8 cellular contexts compared by ENCODE assay signal in genomic region chr7:30800785-30801252, GRCh38. TPM values are rescaled to one million over a fixed set of nuclear protein-coding genes. Genes with fewer than 3 reads are reported as not detected.
DNase-seq lines count a peak whose midpoint lies in the region; ATAC-seq and TF ChIP-seq lines count a peak whose summit lies in the region.

No MANE protein-coding gene starts in this region.

- DNase-seq in AG04449 (ENCODE audit: low read depth, low spot score) = no peak
- DNase-seq in GM10266 (ENCODE audit: extremely low spot score) = peak; percentile 74
- DNase-seq in NCI-H2227 (lab: John Stamatoyannopoulos, UW; ENCODE audit: unreplicated experiment) = peak; percentile 64
- peak; percentile 28 for DNase-seq in activated CD4-positive, alpha-beta T cell treated with anti-CD3 and anti-CD28 coated beads for 48 hours
- DNase-seq in fibroblast of villous mesenchyme (ENCODE audit: low read depth) = peak; percentile 83
- peak in 49 of 56 donors; percentile 5 to 81 (median 47) for DNase-seq in nucleus accumbens (lab: John Stamatoyannopoulos, UW)
- no peak for DNase-seq in activated T-helper 2 cell treated with anti-CD3 and anti-CD28 coated beads, Interferon-gamma antibody, Interleukin-2, Interleukin-4, amounts not matched to agents 10 μg/mL and 5 μg/mL and 100 μg/mL, durations not matched to agents 14 hours and 24 hours and 36 hours (ENCODE audit: low spot score)

- peaks cover 15% of the 10 kb centered on the region for H3K4me1 Mint-ChIP-seq in activated T-helper 2 cell treated with anti-CD3 and anti-CD28 coated beads, Interferon-gamma antibody, Interleukin-2, Interleukin-4, amounts not matched to agents 10 μg/mL and 5 μg/mL and 100 μg/mL, durations not matched to agents 14 hours and 24 hours and 36 hours (ENCODE audit: low read depth)

- intact Hi-C loops in activated T-helper 2 cell treated with anti-CD3 and anti-CD28 coated beads, Interferon-gamma antibody, Interleukin-2, Interleukin-4, amounts not matched to agents 10 μg/mL and 5 μg/mL and 100 μg/mL, durations not matched to agents 14 hours and 24 hours and 36 hours (cut with micrococcal nuclease) = loop anchor here (2.0 kb wide), 2 partner anchors 174 to 322 kb away; no protein-coding TSS in a partner anchor

- CTCF ChIA-PET in AG04449 (lab: Yijun Ruan, JAX) = interaction anchor here (0.9 to 6.8 kb wide), 15 partner anchors 9 to 416 kb away, joined by 3 to 102 read pairs (median 7); no protein-coding TSS in a partner anchor

- H3K4me3 Mint-ChIP-seq in activated T-helper 2 cell treated with anti-CD3 and anti-CD28 coated beads, Interferon-gamma antibody, Interleukin-2, Interleukin-4, amounts not matched to agents 10 μg/mL and 5 μg/mL and 100 μg/mL, durations not matched to agents 14 hours and 24 hours and 36 hours (ENCODE audit: low read depth) = no peak overlapping the region

- no peak overlapping the region for H3K4me3 ChIP-seq in AG04449 (ENCODE audit: low read depth, low read length)
- H3K4me3 ChIP-seq in fibroblast of villous mesenchyme (ENCODE audit: low read depth, low read length) = no peak overlapping the region

- H3K27ac Mint-ChIP-seq in activated T-helper 2 cell treated with anti-CD3 and anti-CD28 coated beads, Interferon-gamma antibody, Interleukin-2, Interleukin-4, amounts not matched to agents 10 μg/mL and 5 μg/mL and 100 μg/mL, durations not matched to agents 14 hours and 24 hours and 36 hours = no peak overlapping the region

- H3K27me3 Mint-ChIP-seq in activated T-helper 2 cell treated with anti-CD3 and anti-CD28 coated beads, Interferon-gamma antibody, Interleukin-2, Interleukin-4, amounts not matched to agents 10 μg/mL and 5 μg/mL and 100 μg/mL, durations not matched to agents 14 hours and 24 hours and 36 hours (ENCODE audit: low read depth) = no peaks in the 10 kb centered on the region

- H3K36me3 Mint-ChIP-seq in activated T-helper 2 cell treated with anti-CD3 and anti-CD28 coated beads, Interferon-gamma antibody, Interleukin-2, Interleukin-4, amounts not matched to agents 10 μg/mL and 5 μg/mL and 100 μg/mL, durations not matched to agents 14 hours and 24 hours and 36 hours (ENCODE audit: low read depth) = no peaks in the 10 kb centered on the region

- TF ChIP-seq CTCF in AG04449 (IDR thresholded peaks at IDR 0.05; ENCODE audit: insufficient read depth, low read length, missing control alignments) (peak; percentile 65), GM10266 (IDR thresholded peaks at IDR 0.05; ENCODE audit: control insufficient read depth, insufficient read depth, low read depth, missing control alignments) (peak; percentile 67), fibroblast of villous mesenchyme (IDR thresholded peaks at IDR 0.05; ENCODE audit: insufficient read depth, low read depth, low read length) (peak; percentile 72)

- no peaks in the 10 kb centered on the region for H3K9me3 Mint-ChIP-seq in activated T-helper 2 cell treated with anti-CD3 and anti-CD28 coated beads, Interferon-gamma antibody, Interleukin-2, Interleukin-4, amounts not matched to agents 10 μg/mL and 5 μg/mL and 100 μg/mL, durations not matched to agents 14 hours and 24 hours and 36 hours

- peak; percentile 28 for ATAC-seq in HG02973 (IDR thresholded peaks at IDR 0.05; ENCODE audit: unreplicated experiment)

- POLR2A ChIA-PET in AG04449 (lab: Yijun Ruan, JAX) = no interaction called here

RNA-seq across cellular contexts. Expression of gene MINDY4, which starts 29.6 kb away (rescaled TPM):
- total RNA-seq in fibroblast of villous mesenchyme = 11.0 and 17.3 TPM in 2 replicates
- 1.3 and 1.4 TPM in 2 replicates for total RNA-seq in activated T-helper 2 cell treated with anti-CD3 and anti-CD28 coated beads, Interferon-gamma antibody, Interleukin-2, Interleukin-4, amounts not matched to agents 10 μg/mL and 5 μg/mL and 100 μg/mL, durations not matched to agents 14 hours and 24 hours and 36 hours

RNA-seq across cellular contexts. Expression of gene INMT, which starts 48.9 kb away (rescaled TPM):
- 15.8 and 48.4 TPM in 2 replicates for total RNA-seq in fibroblast of villous mesenchyme
- not detected in 2 replicates for total RNA-seq in activated T-helper 2 cell treated with anti-CD3 and anti-CD28 coated beads, Interferon-gamma antibody, Interleukin-2, Interleukin-4, amounts not matched to agents 10 μg/mL and 5 μg/mL and 100 μg/mL, durations not matched to agents 14 hours and 24 hours and 36 hours

Comparison
In these comparisons a context has a peak if more than half of its experiments do, and no peak if none do; other contexts are left out.
1. DNase-seq: peak in GM10266 (single experiment), NCI-H2227 (single experiment), activated CD4-positive, alpha-beta T cell treated with anti-CD3 and anti-CD28 coated beads for 48 hours (single experiment), fibroblast of villous mesenchyme (single experiment) and nucleus accumbens (49 of 56); none in AG04449 (single experiment) and activated T-helper 2 cell treated with anti-CD3 and anti-CD28 coated beads, Interferon-gamma antibody, Interleukin-2, Interleukin-4, amounts not matched to agents 10 μg/mL and 5 μg/mL and 100 μg/mL, durations not matched to agents 14 hours and 24 hours and 36 hours (single experiment).
2. RNA of gene INMT, which starts 48.9 kb away (total RNA-seq): 15.8 to 48.4 TPM in fibroblast of villous mesenchyme; not detected in activated T-helper 2 cell treated with anti-CD3 and anti-CD28 coated beads, Interferon-gamma antibody, Interleukin-2, Interleukin-4, amounts not matched to agents 10 μg/mL and 5 μg/mL and 100 μg/mL, durations not matched to agents 14 hours and 24 hours and 36 hours; every median in the first group is over 10 times any median in the second.
3. Peak in every context shown above with its lines, with median percentiles within 50 percentile points of each other: CTCF ChIP-seq.